ENCODE assay signal across 8 cellular contexts in the genomic region with DNA sequence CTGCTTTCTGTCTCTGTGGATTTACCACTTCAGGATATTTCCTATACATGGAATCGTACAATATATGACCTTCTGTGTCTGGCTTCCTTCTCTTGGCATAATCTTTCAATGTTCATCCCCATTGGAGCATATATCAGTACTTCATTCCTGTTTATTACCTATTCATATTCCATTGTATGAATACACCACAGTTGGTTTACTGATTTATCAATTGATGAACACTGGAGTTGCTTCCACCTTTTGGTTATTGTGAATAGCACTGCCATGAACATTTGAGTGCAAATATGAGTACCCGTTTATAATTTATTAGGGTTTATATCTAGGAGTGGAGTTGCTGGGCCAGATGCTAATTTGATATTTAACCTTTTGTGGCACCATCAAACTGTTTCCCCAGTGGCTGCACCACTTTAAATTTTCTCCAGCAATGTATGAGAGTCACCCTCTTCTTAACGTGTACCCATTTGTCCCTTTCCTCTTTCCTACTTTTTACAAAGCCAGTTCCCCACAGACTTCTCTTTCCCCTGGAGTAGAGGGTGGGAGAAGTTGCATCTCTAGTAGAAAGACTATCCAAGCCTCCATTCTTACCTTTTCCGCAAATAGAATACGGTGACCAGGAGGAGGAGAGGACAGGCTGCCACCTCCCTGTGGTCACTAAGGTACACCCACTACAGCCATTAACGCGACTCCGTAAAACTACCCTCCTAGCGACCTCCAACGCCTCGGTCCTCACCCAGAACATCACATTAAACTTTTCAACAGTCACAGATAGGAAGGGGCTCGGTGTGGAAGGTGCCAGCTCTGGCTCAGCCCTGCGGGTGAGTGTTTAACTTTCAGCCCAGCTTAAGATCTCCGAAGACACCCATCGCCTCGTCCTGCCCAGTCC. TPM values are rescaled to one million over a fixed set of nuclear protein-coding genes. Genes with fewer than 3 reads are reported as not detected.
DNase-seq lines count a peak whose midpoint lies in the region; ATAC-seq and TF ChIP-seq lines count a peak whose summit lies in the region.

No MANE protein-coding gene starts in this region.

- no peaks in the 10 kb centered on the region for H4K20me1 ChIP-seq in osteoblast (ENCODE audit: insufficient read depth, low read length)

- H3K4me3 ChIP-seq in endocrine pancreas (ENCODE audit: control insufficient read depth, insufficient read depth, low read length), result no peak overlapping the region
- peak overlapping the region; percentile 73 for H3K4me3 ChIP-seq in osteoblast (ENCODE audit: insufficient read depth, low read length)

- H3K4me3 Mint-ChIP-seq in activated CD4-positive, alpha-beta T cell treated with anti-CD3 and anti-CD28 coated beads for 36 hours, result no peak overlapping the region

- H3K4me1 ChIP-seq in endocrine pancreas (ENCODE audit: control insufficient read depth, insufficient read depth, low read length) (peaks cover 5% of the 10 kb centered on the region), osteoblast (ENCODE audit: insufficient read depth, low read length) (peaks cover 35% of the 10 kb centered on the region)

- H3K27ac ChIP-seq in KOPT-K1 (ENCODE audit: low read depth, low read length, poor library complexity, severe bottlenecking) (peak overlapping the region; percentile 99), osteoblast (ENCODE audit: low read depth, low read length) (peak overlapping the region; percentile 97)

- no peaks in the 10 kb centered on the region for H3K9me3 Mint-ChIP-seq in activated CD4-positive, alpha-beta T cell treated with anti-CD3 and anti-CD28 coated beads for 36 hours (ENCODE audit: low read depth)

- H3K27me3 Mint-ChIP-seq in activated CD4-positive, alpha-beta T cell treated with anti-CD3 and anti-CD28 coated beads for 36 hours, result no peaks in the 10 kb centered on the region

- TF ChIP-seq CTCF in osteoblast (IDR thresholded peaks at IDR 0.05; ENCODE audit: extremely low read depth, low read depth, low read length), result no peak

- peaks cover 4% of the 10 kb centered on the region for H3K36me3 Mint-ChIP-seq in activated CD4-positive, alpha-beta T cell treated with anti-CD3 and anti-CD28 coated beads for 36 hours (ENCODE audit: low read depth)

- POLR2A ChIA-PET in activated CD4-positive, alpha-beta T cell treated with anti-CD3 and anti-CD28 coated beads for 36 hours (lab: Charles Lee), result interaction anchor here (0.7 to 3.1 kb wide), 8 partner anchors 26 to 224 kb away, joined by 3 to 32 read pairs (median 4); partner anchors contain the start of gene SCD

- no peaks in the 10 kb centered on the region for H3K27me3 ChIP-seq in endocrine pancreas (ENCODE audit: control insufficient read depth, insufficient read depth, low read length)
- H3K27me3 ChIP-seq in osteoblast (ENCODE audit: insufficient read depth, low read length), result no peaks in the 10 kb centered on the region

- CTCF ChIA-PET in activated CD4-positive, alpha-beta T cell treated with anti-CD3 and anti-CD28 coated beads for 36 hours (lab: Charles Lee), result interaction anchor here (0.7 to 2.1 kb wide), 14 partner anchors 8 to 350 kb away, joined by 3 to 13 read pairs (median 4); partner anchors contain the start of gene SCD

- intact Hi-C loops in activated CD4-positive, alpha-beta T cell treated with anti-CD3 and anti-CD28 coated beads for 36 hours (cut with DNase I, micrococcal nuclease), result loop anchor here (1.0 to 5.0 kb wide), 16 partner anchors 25 to 752 kb away; partner anchors contain the start of genes NDUFB8 (in 2 of the 2), BLOC1S2 (in 1 of the 2), CHUK (in 1 of the 2) and COX15 (in 1 of the 2)

- no peak overlapping the region for H3K27ac Mint-ChIP-seq in activated CD4-positive, alpha-beta T cell treated with anti-CD3 and anti-CD28 coated beads for 36 hours

- DNase-seq in CD1c-positive myeloid dendritic cell (ENCODE audit: extremely low spot score) (peak; percentile 45), osteoblast (ENCODE audit: insufficient read length, low spot score, missing footprints) (no peak), NCI-H345 (lab: John Stamatoyannopoulos, UW) (no peak), NK-92 (lab: John Stamatoyannopoulos, UW; ENCODE audit: unreplicated experiment) (no peak)
- no peak for DNase-seq in activated CD4-positive, alpha-beta T cell treated with anti-CD3 and anti-CD28 coated beads for 36 hours

- H3K79me2 ChIP-seq in osteoblast (ENCODE audit: insufficient read depth, low read length), result no peaks in the 10 kb centered on the region

- H3K9me3 ChIP-seq in KOPT-K1 (ENCODE audit: insufficient read depth, low read length, poor library complexity, severe bottlenecking) (no peaks in the 10 kb centered on the region), endocrine pancreas (ENCODE audit: control insufficient read depth, low read length) (no peaks in the 10 kb centered on the region), osteoblast (ENCODE audit: low read depth, low read length) (no peaks in the 10 kb centered on the region)

- H3K36me3 ChIP-seq in KOPT-K1 (ENCODE audit: insufficient read depth, low read length) (no peaks in the 10 kb centered on the region), endocrine pancreas (ENCODE audit: control insufficient read depth, insufficient read depth, low read length) (no peaks in the 10 kb centered on the region), osteoblast (ENCODE audit: insufficient read depth, low read length) (no peaks in the 10 kb centered on the region)

- H3K9ac ChIP-seq in endocrine pancreas (ENCODE audit: control insufficient read depth, insufficient read depth, low read length), result peak overlapping the region; percentile 50

- H3K4me2 ChIP-seq in osteoblast (ENCODE audit: insufficient read depth, low read length), result peak overlapping the region; percentile 91

- ATAC-seq in activated CD4-positive, alpha-beta T cell treated with anti-CD3 and anti-CD28 coated beads for 36 hours, result no peak
- ATAC-seq in HG03460 (IDR thresholded peaks at IDR 0.05; ENCODE audit: unreplicated experiment), result no peak

- peaks cover 35% of the 10 kb centered on the region for H3K4me1 Mint-ChIP-seq in activated CD4-positive, alpha-beta T cell treated with anti-CD3 and anti-CD28 coated beads for 36 hours

- peak overlapping the region; percentile 92 for H2AFZ ChIP-seq in osteoblast (ENCODE audit: low read length)

RNA-seq across cellular contexts. Expression of gene SCD, which starts 25.6 kb away (rescaled TPM):
- 672 and 691 TPM in 2 replicates for total RNA-seq in osteoblast
- 100 to 1,000 TPM; 203 to 206 TPM for total RNA-seq in activated CD4-positive, alpha-beta T cell treated with anti-CD3 and anti-CD28 coated beads for 36 hours

RNA-seq across cellular contexts. Expression of gene PKD2L1, which starts 42.6 kb away (rescaled TPM):
- not detected in 2 replicates for total RNA-seq in osteoblast
- not detected for total RNA-seq in activated CD4-positive, alpha-beta T cell treated with anti-CD3 and anti-CD28 coated beads for 36 hours
